In the genomic region with DNA sequence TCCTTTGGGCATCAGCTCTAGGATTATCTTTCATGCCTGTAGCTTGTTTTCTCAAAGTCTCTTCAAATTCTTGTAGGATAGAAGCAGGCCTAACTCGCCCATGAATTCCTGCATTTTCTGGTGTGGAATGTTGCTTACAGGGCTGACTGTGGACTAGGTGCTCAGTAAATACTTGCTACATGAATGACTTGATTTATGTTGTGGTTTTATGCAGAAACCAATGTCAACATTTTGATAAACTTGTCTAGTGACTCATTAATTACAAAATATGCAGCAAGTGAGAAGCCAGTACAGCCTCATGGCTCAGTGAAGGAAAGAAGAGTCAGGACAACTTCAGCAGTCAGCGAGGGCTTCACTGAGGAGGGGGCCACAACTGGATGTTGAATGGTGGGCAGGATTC, we compare ENCODE assay signal across 1 cellular context.
TF ChIP-seq lines count a peak whose summit lies in the region.

No MANE protein-coding gene starts in this region.

TF ChIP-seq in GM23338, 12 proteins besides CTCF, POLR2A, EP300 and RAD21 (continued from another document):
- TF ChIP-seq, protein P1, sequence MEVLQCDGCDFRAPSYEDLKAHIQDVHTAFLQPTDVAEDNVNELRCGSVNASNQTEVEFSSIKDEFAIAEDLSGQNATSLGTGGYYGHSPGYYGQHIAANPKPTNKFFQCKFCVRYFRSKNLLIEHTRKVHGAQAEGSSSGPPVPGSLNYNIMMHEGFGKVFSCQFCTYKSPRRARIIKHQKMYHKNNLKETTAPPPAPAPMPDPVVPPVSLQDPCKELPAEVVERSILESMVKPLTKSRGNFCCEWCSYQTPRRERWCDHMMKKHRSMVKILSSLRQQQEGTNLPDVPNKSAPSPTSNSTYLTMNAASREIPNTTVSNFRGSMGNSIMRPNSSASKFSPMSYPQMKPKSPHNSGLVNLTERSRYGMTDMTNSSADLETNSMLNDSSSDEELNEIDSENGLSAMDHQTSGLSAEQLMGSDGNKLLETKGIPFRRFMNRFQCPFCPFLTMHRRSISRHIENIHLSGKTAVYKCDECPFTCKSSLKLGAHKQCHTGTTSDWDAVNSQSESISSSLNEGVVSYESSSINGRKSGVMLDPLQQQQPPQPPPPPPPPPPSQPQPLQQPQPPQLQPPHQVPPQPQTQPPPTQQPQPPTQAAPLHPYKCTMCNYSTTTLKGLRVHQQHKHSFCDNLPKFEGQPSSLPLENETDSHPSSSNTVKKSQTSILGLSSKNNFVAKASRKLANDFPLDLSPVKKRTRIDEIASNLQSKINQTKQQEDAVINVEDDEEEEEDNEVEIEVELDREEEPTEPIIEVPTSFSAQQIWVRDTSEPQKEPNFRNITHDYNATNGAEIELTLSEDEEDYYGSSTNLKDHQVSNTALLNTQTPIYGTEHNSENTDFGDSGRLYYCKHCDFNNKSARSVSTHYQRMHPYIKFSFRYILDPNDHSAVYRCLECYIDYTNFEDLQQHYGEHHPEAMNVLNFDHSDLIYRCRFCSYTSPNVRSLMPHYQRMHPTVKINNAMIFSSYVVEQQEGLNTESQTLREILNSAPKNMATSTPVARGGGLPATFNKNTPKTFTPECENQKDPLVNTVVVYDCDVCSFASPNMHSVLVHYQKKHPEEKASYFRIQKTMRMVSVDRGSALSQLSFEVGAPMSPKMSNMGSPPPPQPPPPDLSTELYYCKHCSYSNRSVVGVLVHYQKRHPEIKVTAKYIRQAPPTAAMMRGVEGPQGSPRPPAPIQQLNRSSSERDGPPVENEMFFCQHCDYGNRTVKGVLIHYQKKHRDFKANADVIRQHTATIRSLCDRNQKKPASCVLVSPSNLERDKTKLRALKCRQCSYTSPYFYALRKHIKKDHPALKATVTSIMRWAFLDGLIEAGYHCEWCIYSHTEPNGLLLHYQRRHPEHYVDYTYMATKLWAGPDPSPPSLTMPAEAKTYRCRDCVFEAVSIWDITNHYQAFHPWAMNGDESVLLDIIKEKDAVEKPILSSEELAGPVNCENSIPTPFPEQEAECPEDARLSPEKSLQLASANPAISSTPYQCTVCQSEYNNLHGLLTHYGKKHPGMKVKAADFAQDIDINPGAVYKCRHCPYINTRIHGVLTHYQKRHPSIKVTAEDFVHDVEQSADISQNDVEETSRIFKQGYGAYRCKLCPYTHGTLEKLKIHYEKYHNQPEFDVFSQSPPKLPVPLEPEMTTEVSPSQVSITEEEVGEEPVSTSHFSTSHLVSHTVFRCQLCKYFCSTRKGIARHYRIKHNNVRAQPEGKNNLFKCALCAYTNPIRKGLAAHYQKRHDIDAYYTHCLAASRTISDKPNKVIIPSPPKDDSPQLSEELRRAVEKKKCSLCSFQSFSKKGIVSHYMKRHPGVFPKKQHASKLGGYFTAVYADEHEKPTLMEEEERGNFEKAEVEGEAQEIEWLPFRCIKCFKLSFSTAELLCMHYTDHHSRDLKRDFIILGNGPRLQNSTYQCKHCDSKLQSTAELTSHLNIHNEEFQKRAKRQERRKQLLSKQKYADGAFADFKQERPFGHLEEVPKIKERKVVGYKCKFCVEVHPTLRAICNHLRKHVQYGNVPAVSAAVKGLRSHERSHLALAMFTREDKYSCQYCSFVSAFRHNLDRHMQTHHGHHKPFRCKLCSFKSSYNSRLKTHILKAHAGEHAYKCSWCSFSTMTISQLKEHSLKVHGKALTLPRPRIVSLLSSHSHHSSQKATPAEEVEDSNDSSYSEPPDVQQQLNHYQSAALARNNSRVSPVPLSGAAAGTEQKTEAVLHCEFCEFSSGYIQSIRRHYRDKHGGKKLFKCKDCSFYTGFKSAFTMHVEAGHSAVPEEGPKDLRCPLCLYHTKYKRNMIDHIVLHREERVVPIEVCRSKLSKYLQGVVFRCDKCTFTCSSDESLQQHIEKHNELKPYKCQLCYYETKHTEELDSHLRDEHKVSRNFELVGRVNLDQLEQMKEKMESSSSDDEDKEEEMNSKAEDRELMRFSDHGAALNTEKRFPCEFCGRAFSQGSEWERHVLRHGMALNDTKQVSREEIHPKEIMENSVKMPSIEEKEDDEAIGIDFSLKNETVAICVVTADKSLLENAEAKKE (CRISPR knock-in tag; IDR thresholded peaks at IDR 0.05): no peak
- TF ChIP-seq, protein P2, sequence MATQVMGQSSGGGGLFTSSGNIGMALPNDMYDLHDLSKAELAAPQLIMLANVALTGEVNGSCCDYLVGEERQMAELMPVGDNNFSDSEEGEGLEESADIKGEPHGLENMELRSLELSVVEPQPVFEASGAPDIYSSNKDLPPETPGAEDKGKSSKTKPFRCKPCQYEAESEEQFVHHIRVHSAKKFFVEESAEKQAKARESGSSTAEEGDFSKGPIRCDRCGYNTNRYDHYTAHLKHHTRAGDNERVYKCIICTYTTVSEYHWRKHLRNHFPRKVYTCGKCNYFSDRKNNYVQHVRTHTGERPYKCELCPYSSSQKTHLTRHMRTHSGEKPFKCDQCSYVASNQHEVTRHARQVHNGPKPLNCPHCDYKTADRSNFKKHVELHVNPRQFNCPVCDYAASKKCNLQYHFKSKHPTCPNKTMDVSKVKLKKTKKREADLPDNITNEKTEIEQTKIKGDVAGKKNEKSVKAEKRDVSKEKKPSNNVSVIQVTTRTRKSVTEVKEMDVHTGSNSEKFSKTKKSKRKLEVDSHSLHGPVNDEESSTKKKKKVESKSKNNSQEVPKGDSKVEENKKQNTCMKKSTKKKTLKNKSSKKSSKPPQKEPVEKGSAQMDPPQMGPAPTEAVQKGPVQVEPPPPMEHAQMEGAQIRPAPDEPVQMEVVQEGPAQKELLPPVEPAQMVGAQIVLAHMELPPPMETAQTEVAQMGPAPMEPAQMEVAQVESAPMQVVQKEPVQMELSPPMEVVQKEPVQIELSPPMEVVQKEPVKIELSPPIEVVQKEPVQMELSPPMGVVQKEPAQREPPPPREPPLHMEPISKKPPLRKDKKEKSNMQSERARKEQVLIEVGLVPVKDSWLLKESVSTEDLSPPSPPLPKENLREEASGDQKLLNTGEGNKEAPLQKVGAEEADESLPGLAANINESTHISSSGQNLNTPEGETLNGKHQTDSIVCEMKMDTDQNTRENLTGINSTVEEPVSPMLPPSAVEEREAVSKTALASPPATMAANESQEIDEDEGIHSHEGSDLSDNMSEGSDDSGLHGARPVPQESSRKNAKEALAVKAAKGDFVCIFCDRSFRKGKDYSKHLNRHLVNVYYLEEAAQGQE (IDR thresholded peaks at IDR 0.05; ENCODE audit: unreplicated experiment): no peak
- TF ChIP-seq ZNF114 (CRISPR knock-in tag; IDR thresholded peaks at IDR 0.05): no peak
- no peak for TF ChIP-seq EZH2phosphoT487 (IDR thresholded peaks at IDR 0.05; ENCODE audit: unreplicated experiment)
- no peak for TF ChIP-seq JUNB (IDR thresholded peaks at IDR 0.05; ENCODE audit: unreplicated experiment)
- TF ChIP-seq CREB1 (CRISPR knock-in tag; IDR thresholded peaks at IDR 0.05; ENCODE audit: low read depth): no peak
- TF ChIP-seq EZH2 (IDR thresholded peaks at IDR 0.05; ENCODE audit: low read depth, unreplicated experiment): no peak
- TF ChIP-seq ZNF331 (CRISPR knock-in tag; IDR thresholded peaks at IDR 0.05; ENCODE audit: low read depth): no peak
- TF ChIP-seq POLR2AphosphoS5 (IDR thresholded peaks at IDR 0.05; ENCODE audit: low read depth): no peak
- TF ChIP-seq NANOG (IDR thresholded peaks at IDR 0.05; ENCODE audit: borderline replicate concordance): no peak
- TF ChIP-seq STAT1 (IDR thresholded peaks at IDR 0.05; ENCODE audit: unreplicated experiment): no peak
